ENCODE assay signal across 8 cellular contexts in the genomic region with DNA sequence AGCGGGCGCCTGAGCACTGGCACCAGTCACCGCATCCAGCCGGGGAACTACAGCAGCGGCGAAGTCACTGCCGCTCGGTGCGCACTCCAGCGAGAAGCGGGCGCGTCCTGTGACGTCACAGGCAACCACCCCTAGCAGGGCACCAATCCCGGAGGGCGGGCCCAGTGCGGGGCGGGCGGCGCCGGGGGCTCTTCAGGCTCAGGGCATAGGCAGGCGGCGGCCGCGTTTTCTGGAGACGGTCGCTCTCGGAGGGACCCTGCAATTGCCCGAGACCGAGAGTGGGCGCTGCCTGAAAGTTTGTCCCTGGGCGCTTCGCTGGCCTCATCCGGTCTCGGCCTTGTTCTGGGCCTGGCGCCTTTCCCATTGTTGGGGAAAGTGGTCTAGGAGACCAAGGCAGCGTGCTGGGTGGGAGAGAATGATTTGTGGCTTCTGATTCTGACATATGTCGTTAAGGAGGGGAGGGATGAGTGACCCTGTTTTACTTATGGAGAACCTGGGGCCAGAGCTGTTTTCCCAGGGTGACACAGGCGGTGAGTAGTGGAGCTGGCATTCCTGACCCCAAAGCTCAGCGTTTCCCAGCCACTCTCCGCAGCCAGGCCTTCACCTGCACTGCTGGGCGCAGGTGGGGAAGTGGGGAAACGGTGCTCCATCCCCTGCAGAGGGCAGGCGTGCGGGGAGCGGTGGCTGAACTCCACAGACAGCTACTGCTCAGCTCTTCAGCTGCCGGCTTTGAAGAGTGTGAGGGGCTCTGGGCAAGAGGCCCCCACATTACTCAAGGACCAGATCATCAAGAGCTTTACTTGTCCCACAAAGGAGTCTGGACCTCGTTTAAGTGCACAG. TPM values are rescaled to one million over a fixed set of nuclear protein-coding genes. Genes with fewer than 3 reads are reported as not detected.
DNase-seq lines count a peak whose midpoint lies in the region; ATAC-seq and TF ChIP-seq lines count a peak whose summit lies in the region.
"Not testable (repeated sequence)": the region's sequence is repeated elsewhere in the genome, so short reads cannot be mapped to it uniquely, and the experiment has no call there.

A gene with protein sequence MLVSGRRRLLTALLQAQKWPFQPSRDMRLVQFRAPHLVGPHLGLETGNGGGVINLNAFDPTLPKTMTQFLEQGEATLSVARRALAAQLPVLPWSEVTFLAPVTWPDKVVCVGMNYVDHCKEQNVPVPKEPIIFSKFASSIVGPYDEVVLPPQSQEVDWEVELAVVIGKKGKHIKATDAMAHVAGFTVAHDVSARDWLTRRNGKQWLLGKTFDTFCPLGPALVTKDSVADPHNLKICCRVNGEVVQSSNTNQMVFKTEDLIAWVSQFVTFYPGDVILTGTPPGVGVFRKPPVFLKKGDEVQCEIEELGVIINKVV (minus strand): TSS at position 111 of the 840 bp plus-strand sequence. CDS start 3,176 bp downstream, outside the sequence.

- H3K36me3 Mint-ChIP-seq in endodermal cell (ENCODE audit: low read depth): not testable (repeated sequence)

- H3K9me3 ChIP-seq in PC-3 (ENCODE audit: low read length); endodermal cell (ENCODE audit: control insufficient read depth, low read length); mesodermal cell (ENCODE audit: control insufficient read depth, low read length): not testable (repeated sequence)

- not testable (repeated sequence) for H4K20me1 ChIP-seq in PC-3 (ENCODE audit: low read length)

- DNase-seq in COLO668 (lab: John Stamatoyannopoulos, UW; ENCODE audit: unreplicated experiment): peak; percentile 72
- peak; percentile 20 for DNase-seq in HT1080 (ENCODE audit: low read depth)
- DNase-seq in PC-3: peak; percentile 65
- peak; percentile 78 for DNase-seq in activated T-cell treated with anti-CD3 and anti-CD28 coated beads for 1 hour (ENCODE audit: low read depth)
- DNase-seq in endodermal cell: peak; percentile 86
- peak; percentile 74 for DNase-seq in stimulated activated CD8-positive, alpha-beta memory T cell treated with anti-CD3 and anti-CD28 coated beads, Interleukin-12 subunit alpha, Interleukin-12 subunit beta, amount 100 ng/mL, for 4 hours (ENCODE audit: low read depth)

- WGBS in endodermal cell (ENCODE audit: insufficient coverage in 1 of 2, insufficient read length in 1 of 2), 2 experiments: 9 to 25% methylated on average over 7 to 26 of the region's 48 CpGs
- 9 to 38% methylated on average over 3 to 17 of the region's 48 CpGs for WGBS in mesodermal cell (ENCODE audit: insufficient coverage in 2 of 2), 2 experiments

- CTCF ChIA-PET in PC-3 (lab: Charles Lee): not testable (repeated sequence)

- not testable (repeated sequence) for H3K27me3 ChIP-seq in PC-3 (ENCODE audit: low read length); endodermal cell (ENCODE audit: control insufficient read depth, insufficient read depth, low read length, poor library complexity, severe bottlenecking)

- ATAC-seq in GM21526 (IDR thresholded peaks at IDR 0.05; ENCODE audit: low FRiP score, unreplicated experiment): peak; percentile 81
- ATAC-seq in PC-3: peak; percentile 91

- POLR2A ChIA-PET in PC-3 (lab: Charles Lee; ENCODE audit: unreplicated experiment): not testable (repeated sequence)

- not testable (repeated sequence) for H3K9me2 ChIP-seq in PC-3 (replicated peaks; ENCODE audit: low read length)

- H3K9me3 Mint-ChIP-seq in endodermal cell: peaks cover 13% of the 10 kb centered on the region

- peak within 1 kb of the TSS; percentile 70 for H3K4me3 Mint-ChIP-seq in endodermal cell

- not testable (repeated sequence) for H3K79me2 ChIP-seq in PC-3 (ENCODE audit: low read length)

- peaks cover 16% of the 10 kb centered on the region for H3K4me1 Mint-ChIP-seq in endodermal cell

- not testable (repeated sequence) for H3K27ac ChIP-seq in PC-3 (ENCODE audit: low read length); endodermal cell (ENCODE audit: low read depth, low read length); mesodermal cell (ENCODE audit: low read depth, low read length, severe bottlenecking)

- H3F3A ChIP-seq in PC-3 (ENCODE audit: low read length, unreplicated experiment): not testable (repeated sequence)

- not testable (repeated sequence) for H3K9ac ChIP-seq in PC-3 (ENCODE audit: low read length); endodermal cell (ENCODE audit: extremely low read depth, low read length, poor library complexity, severe bottlenecking)

- peak within 1 kb of the TSS; percentile 48; the same call in 1 of the 2 replicates for H3K4me2 ChIP-seq in PC-3 (ENCODE audit: low read length)

- not testable (repeated sequence) for H3K36me3 ChIP-seq in PC-3 (ENCODE audit: low read depth, low read length); endodermal cell (ENCODE audit: control insufficient read depth, insufficient read depth, low read length); mesodermal cell (ENCODE audit: control insufficient read depth, insufficient read depth, low read length)

- TF ChIP-seq CTCF in PC-3 (conservative IDR thresholded peaks at IDR 0.05; ENCODE audit: low read depth, low read length): not testable (repeated sequence)
- TF ChIP-seq CTCF in endodermal cell (conservative IDR thresholded peaks at IDR 0.05): peak; percentile 36

- peak within 1 kb of the TSS; percentile 87 for H3K27ac Mint-ChIP-seq in endodermal cell

- not testable (repeated sequence) for H3K27me3 Mint-ChIP-seq in endodermal cell (ENCODE audit: insufficient read depth)

- 0 out of 2 replicates have a peak within 1 kb of the TSS, but pooled peaks have one; percentile 48 for H2AFZ ChIP-seq in PC-3 (ENCODE audit: low read length)

- H3K4me1 ChIP-seq in PC-3 (ENCODE audit: insufficient read depth, low read length); endodermal cell (ENCODE audit: control insufficient read depth, insufficient read depth, low read length); mesodermal cell (ENCODE audit: control insufficient read depth, insufficient read depth, low read length, poor library complexity, severe bottlenecking): not testable (repeated sequence)

- TSS peak; percentile 82 for BruUV-seq in PC-3 (replicated peaks; lab: Mats Ljungman, UMichigan)

- H3K4me3 ChIP-seq in PC-3 (ENCODE audit: low read length) (peak within 1 kb of the TSS; percentile 50), endodermal cell (ENCODE audit: low read length) (peak within 1 kb of the TSS; percentile 65), mesodermal cell (ENCODE audit: extremely low read depth, insufficient read depth, low read length, poor library complexity, severe bottlenecking) (peak within 1 kb of the TSS; percentile 30)

- intact Hi-C loops in PC-3 (cut with micrococcal nuclease): not testable (repeated sequence)

RNA-seq across cellular contexts. Expression of the gene that starts here (rescaled TPM):
- total RNA-seq in HT1080 (2014; rRNA removed; shearing (Covaris generic)): 1.1 and 1.4 TPM in 2 replicates
- 2.3 and 2.6 TPM in 2 replicates for polyA plus RNA-seq in HT1080 (2015; cell fraction: cytosol; rRNA removed)
- 3.8 and 7.6 TPM in 2 replicates for polyA plus RNA-seq in HT1080 (2015; cell fraction: nucleus; rRNA removed)
- total RNA-seq in PC-3 (2014; rRNA removed) (12.7 and 22.2 TPM in 2 replicates), endodermal cell (10 to 100 TPM; 36.3 to 49.7 TPM)
- polyA plus RNA-seq in endodermal cell (2013, experiment 1 of 2): 27.1 TPM
- 22.4 TPM for polyA plus RNA-seq in endodermal cell (2013, experiment 2 of 2)
- 21.9 TPM for polyA plus RNA-seq in mesodermal cell (2013, experiment 1 of 2)
- 19.7 TPM for polyA plus RNA-seq in mesodermal cell (2013, experiment 2 of 2)

Comparison
In these comparisons a context has a peak if more than half of its experiments do, and no peak if none do; other contexts are left out.
1. DNase-seq: peak in every context shown above with its lines; median percentile 86 in endodermal cell; 78 in activated T-cell treated with anti-CD3 and anti-CD28 coated beads for 1 hour; 74 in stimulated activated CD8-positive, alpha-beta memory T cell treated with anti-CD3 and anti-CD28 coated beads, Interleukin-12 subunit alpha, Interleukin-12 subunit beta, amount 100 ng/mL, for 4 hours; 72 in COLO668; 65 in PC-3; 20 in HT1080.